Comparison of ENCODE assay signal across 11 cellular contexts in genomic region chr11:62732830-62733229, GRCh38. TPM values are rescaled to one million over a fixed set of nuclear protein-coding genes. Genes with fewer than 3 reads are reported as not detected.
DNase-seq lines count a peak whose midpoint lies in the region; ATAC-seq, FAIRE-seq and TF ChIP-seq lines count a peak whose summit lies in the region.
"Had no signal": no experiment of that assay in that cellular context is flagged by ENCODE, and none has a peak within 500 bp of the region (broad histone marks: within the 10 kb centered on the region; RNA-seq: fewer than 3 reads in every experiment).

No MANE protein-coding gene starts in this region.

- no peak overlapping the region for H3K27ac ChIP-seq in A549
- H3K27ac ChIP-seq in CD4-positive, alpha-beta T cell (ENCODE audit: low read depth, low read length), result no peak overlapping the region
- H3K27ac ChIP-seq: adrenal gland had no signal

- no peaks in the 10 kb centered on the region for H3K9me3 ChIP-seq in A549
- H3K9me3 ChIP-seq in CD4-positive, alpha-beta T cell (ENCODE audit: control insufficient read depth, low read length), result no peaks in the 10 kb centered on the region
- H3K9me3 ChIP-seq: adrenal gland had no signal

- peak overlapping the region; percentile 48 for H3K4me3 Mint-ChIP-seq in CD4-positive, alpha-beta T cell
- H3K4me3 Mint-ChIP-seq: stimulated activated memory B cell treated with anti-CD40 and anti-IgM and Interleukin-4, amounts not matched to agents 10 μg/mL and 1 μg/mL and 100 μg/mL, for 72 hours had no signal

- H3K4me3 ChIP-seq in A549 (no peak overlapping the region), epithelial cell of proximal tubule (ENCODE audit: low read depth, low read length) (no peak overlapping the region)
- H3K4me3 ChIP-seq: adrenal gland had no signal

- TF ChIP-seq RAD21 in A549 (conservative IDR thresholded peaks at IDR 0.05 in 1 of 2, IDR thresholded peaks at IDR 0.05 in 1 of 2), result peak; percentile 40 to 50; a peak in 4 of 5 replicates

- no peak for FAIRE-seq in A549 (lab: Jason Lieb, UNC)

- no peak for TF ChIP-seq POLR2A in A549 (IDR thresholded peaks at IDR 0.05; ENCODE audit: low read length)

- H3K27ac Mint-ChIP-seq in CD4-positive, alpha-beta T cell, result peak overlapping the region; percentile 65
- H3K27ac Mint-ChIP-seq: stimulated activated memory B cell treated with anti-CD40 and anti-IgM and Interleukin-4, amounts not matched to agents 10 μg/mL and 1 μg/mL and 100 μg/mL, for 72 hours had no signal

- no peaks in the 10 kb centered on the region for H3K27me3 Mint-ChIP-seq in CD4-positive, alpha-beta T cell
- H3K27me3 Mint-ChIP-seq: stimulated activated memory B cell treated with anti-CD40 and anti-IgM and Interleukin-4, amounts not matched to agents 10 μg/mL and 1 μg/mL and 100 μg/mL, for 72 hours had no signal

- TF ChIP-seq CTCF in A549 (IDR thresholded peaks at IDR 0.05) (peak; percentile 41), epithelial cell of proximal tubule (conservative IDR thresholded peaks at IDR 0.05; ENCODE audit: low read depth, low read length) (peak; percentile 34)
- TF ChIP-seq CTCF in CD4-positive, alpha-beta T cell (IDR thresholded peaks at IDR 0.05), result peak; percentile 31

- no peak overlapping the region for H3K4me2 ChIP-seq in A549

- no peak for TF ChIP-seq EP300 in A549 (IDR thresholded peaks at IDR 0.05)

- H3K4me1 ChIP-seq in A549, result peaks cover 15% of the 10 kb centered on the region; the same call in 2 of the 3 replicates

- peaks cover 33% of the 10 kb centered on the region for H3K4me1 Mint-ChIP-seq in CD4-positive, alpha-beta T cell (ENCODE audit: low read depth)

- DNase-seq in A549 (ENCODE audit: low read depth in 1 of 2, low spot score in 1 of 2) (peak in 1 of 2 experiments; percentile 56), NCI-H69 (lab: John Stamatoyannopoulos, UW) (peak; percentile 31), epithelial cell of proximal tubule (ENCODE audit: low read depth) (no peak), GOT3 (lab: John Stamatoyannopoulos, UW) (no peak)
- DNase-seq in CD4-positive, alpha-beta T cell, result no peak
- DNase-seq: adrenal gland had no signal

- H3K36me3 Mint-ChIP-seq in CD4-positive, alpha-beta T cell (ENCODE audit: low read depth), result peaks cover 59% of the 10 kb centered on the region

- WGBS in A549 (ENCODE audit: missing lambda C conversion rate), result 61% methylated on average over 2 of the region's 2 CpGs

- no peaks in the 10 kb centered on the region for H3K27me3 ChIP-seq in CD4-positive, alpha-beta T cell (ENCODE audit: control insufficient read depth, insufficient read depth, low read length)
- H3K27me3 ChIP-seq: adrenal gland had no signal

- ATAC-seq in A549, result peak in 1 of 2 experiments; percentile 31; a peak in 2 of 6 replicates
- ATAC-seq in CD4-positive, alpha-beta T cell (ENCODE audit: poor library complexity), result no peak
- no peak for ATAC-seq in HG02678 (IDR thresholded peaks at IDR 0.05; ENCODE audit: unreplicated experiment)
- no peak for ATAC-seq in GM21529 (IDR thresholded peaks at IDR 0.05; ENCODE audit: unreplicated experiment)
- no peak for ATAC-seq in HG02571 (IDR thresholded peaks at IDR 0.05; ENCODE audit: unreplicated experiment)
- ATAC-seq: stimulated activated memory B cell treated with anti-CD40 and anti-IgM and Interleukin-4, amounts not matched to agents 10 μg/mL and 1 μg/mL and 100 μg/mL, for 72 hours had no signal

- POLR2A ChIA-PET in A549 (lab: Yijun Ruan, JAX), result interaction anchor here (0.6 to 0.7 kb wide), 2 partner anchors 36 to 38 kb away, joined by 3 to 4 read pairs; partner anchors contain the start of gene TAF6L
- POLR2A ChIA-PET in CD4-positive, alpha-beta T cell (lab: Charles Lee), result interaction anchor here (7.9 kb wide), 1 partner anchor 21 kb away, joined by 228 read pairs; the partner anchor contains the start of gene ZBTB3

- H3K9me3 Mint-ChIP-seq in CD4-positive, alpha-beta T cell, result no peaks in the 10 kb centered on the region
- H3K9me3 Mint-ChIP-seq: stimulated activated memory B cell treated with anti-CD40 and anti-IgM and Interleukin-4, amounts not matched to agents 10 μg/mL and 1 μg/mL and 100 μg/mL, for 72 hours had no signal

- intact Hi-C loops in CD4-positive, alpha-beta T cell (cut with DNase I, micrococcal nuclease), result no loop called here

- CTCF ChIA-PET in A549 (lab: Yijun Ruan, JAX), result interaction anchor here (0.6 to 1.7 kb wide), 8 partner anchors 9 to 135 kb away, joined by 3 to 7 read pairs (median 4); partner anchors contain the start of gene ZBTB3
- CTCF ChIA-PET in CD4-positive, alpha-beta T cell (lab: Charles Lee), result no interaction called here

TF ChIP-seq in A549, 52 proteins besides CTCF, POLR2A, EP300 and RAD21 (continues in another document):
- TF ChIP-seq HMGXB4 (CRISPR knock-in tag; IDR thresholded peaks at IDR 0.05; ENCODE audit: borderline replicate concordance), result no peak
- TF ChIP-seq HOXB13 (CRISPR knock-in tag; IDR thresholded peaks at IDR 0.05; ENCODE audit: low read depth), result no peak
- TF ChIP-seq MYC (IDR thresholded peaks at IDR 0.05; ENCODE audit: borderline replicate concordance, low read length), result no peak
- TF ChIP-seq BCL3 (IDR thresholded peaks at IDR 0.05), result no peak
- TF ChIP-seq NR3C1 (IDR thresholded peaks at IDR 0.05), result no peak
- no peak for TF ChIP-seq GATA3 (IDR thresholded peaks at IDR 0.05; ENCODE audit: borderline replicate concordance)
- no peak for TF ChIP-seq CHD2 (IDR thresholded peaks at IDR 0.05; ENCODE audit: low read length, partially characterized antibody)
- no peak for TF ChIP-seq EHF (CRISPR knock-in tag; IDR thresholded peaks at IDR 0.05)
- no peak for TF ChIP-seq JUN (IDR thresholded peaks at IDR 0.05)

RNA-seq across cellular contexts. Expression of gene TTC9C, which starts 4.5 kb away (rescaled TPM):
- polyA plus RNA-seq in A549 (2011; rRNA removed), result 42.6 and 44.0 TPM in 2 replicates
- polyA plus RNA-seq in A549 (2012; cell fraction: cytosol; rRNA removed), result 21.7 and 21.9 TPM in 2 replicates
- polyA plus RNA-seq in A549 (2012; cell fraction: nucleus; rRNA removed), result 16.7 and 25.4 TPM in 2 replicates
- polyA plus RNA-seq in A549 (2017; fragmentation: RNase III; extraction: RNeasy Plus Mini Kit Qiagen cat#74134 plus additional on column Dnase treatment), result 32.6 to 34.1 TPM (median 33.5 TPM) in 3 replicates
- polyA minus RNA-seq in A549 (2011; rRNA and poly(A)+ RNA removed), result 20.7 and 27.0 TPM in 2 replicates
- total RNA-seq in CD4-positive, alpha-beta T cell, result 1 to 10 TPM; 5.2 to 7.0 TPM
- 35.7 and 39.1 TPM in 2 replicates for total RNA-seq in epithelial cell of proximal tubule

RNA-seq across cellular contexts. Expression of gene HNRNPUL2, which starts 5.6 kb away (rescaled TPM):
- polyA plus RNA-seq in A549 (2011; rRNA removed) (31.4 and 31.6 TPM in 2 replicates), A549 (2017; fragmentation: RNase III; extraction: RNeasy Plus Mini Kit Qiagen cat#74134 plus additional on column Dnase treatment) (71.3 to 79.5 TPM (median 74.4 TPM) in 3 replicates)
- 18.4 and 20.8 TPM in 2 replicates for polyA plus RNA-seq in A549 (2012; cell fraction: cytosol; rRNA removed)
- 11.6 and 16.1 TPM in 2 replicates for polyA plus RNA-seq in A549 (2012; cell fraction: nucleus; rRNA removed)
- polyA minus RNA-seq in A549 (2011; rRNA and poly(A)+ RNA removed), result 17.1 and 17.8 TPM in 2 replicates
- total RNA-seq in CD4-positive, alpha-beta T cell, result 10 to 100 TPM; 35.2 to 37.6 TPM
- total RNA-seq in epithelial cell of proximal tubule, result 8.0 and 8.5 TPM in 2 replicates

RNA-seq across cellular contexts. Expression of gene ZBTB3, which starts 21.1 kb away (rescaled TPM):
- polyA plus RNA-seq in A549 (2011; rRNA removed) (3.0 and 3.1 TPM in 2 replicates), A549 (2017; fragmentation: RNase III; extraction: RNeasy Plus Mini Kit Qiagen cat#74134 plus additional on column Dnase treatment) (1.4 to 2.2 TPM (median 2.0 TPM) in 3 replicates)
- 1.5 and 2.1 TPM in 2 replicates for polyA plus RNA-seq in A549 (2012; cell fraction: cytosol; rRNA removed)
- polyA plus RNA-seq in A549 (2012; cell fraction: nucleus; rRNA removed), result 2.5 and 3.1 TPM in 2 replicates
- 11.3 and 11.5 TPM in 2 replicates for polyA minus RNA-seq in A549 (2011; rRNA and poly(A)+ RNA removed)
- total RNA-seq in CD4-positive, alpha-beta T cell, result 1 to 10 TPM; 2.3 to 3.5 TPM
- 10.6 and 16.8 TPM in 2 replicates for total RNA-seq in epithelial cell of proximal tubule

RNA-seq across cellular contexts. Expression of gene GNG3, which starts 25.4 kb away (rescaled TPM):
- polyA plus RNA-seq in A549 (2011; rRNA removed), result not detected in 2 replicates
- polyA plus RNA-seq in A549 (2012; cell fraction: cytosol; rRNA removed), result 0.04 TPM in 1 of 2 replicates, not detected in the other
- polyA plus RNA-seq in A549 (2012; cell fraction: nucleus; rRNA removed), result 0.10 TPM in 1 of 2 replicates, not detected in the other
- polyA plus RNA-seq in A549 (2017; fragmentation: RNase III; extraction: RNeasy Plus Mini Kit Qiagen cat#74134 plus additional on column Dnase treatment), result 0.15 TPM in 1 of 3 replicates, not detected in the others
- not detected in 2 replicates for polyA minus RNA-seq in A549 (2011; rRNA and poly(A)+ RNA removed)
- total RNA-seq in CD4-positive, alpha-beta T cell, result not detected
- not detected in 2 replicates for total RNA-seq in epithelial cell of proximal tubule
- total RNA-seq: pulmonary artery endothelial cell had no signal

RNA-seq across cellular contexts. Expression of gene BSCL2, which starts 25.6 kb away (rescaled TPM):
- polyA plus RNA-seq in A549 (2011; rRNA removed), result 63.9 and 101 TPM in 2 replicates
- polyA plus RNA-seq in A549 (2012; cell fraction: cytosol; rRNA removed), result 97.9 and 118 TPM in 2 replicates
- polyA plus RNA-seq in A549 (2012; cell fraction: nucleus; rRNA removed), result 127 and 182 TPM in 2 replicates
- polyA plus RNA-seq in A549 (2017; fragmentation: RNase III; extraction: RNeasy Plus Mini Kit Qiagen cat#74134 plus additional on column Dnase treatment), result 63.0 to 72.4 TPM (median 64.5 TPM) in 3 replicates
- 98.1 and 142 TPM in 2 replicates for polyA minus RNA-seq in A549 (2011; rRNA and poly(A)+ RNA removed)
- 10 to 100 TPM; 17.1 to 20.0 TPM for total RNA-seq in CD4-positive, alpha-beta T cell
- 42.1 and 96.6 TPM in 2 replicates for total RNA-seq in epithelial cell of proximal tubule
